Comparison of ENCODE assay signal across 1 cellular context in the genomic region with DNA sequence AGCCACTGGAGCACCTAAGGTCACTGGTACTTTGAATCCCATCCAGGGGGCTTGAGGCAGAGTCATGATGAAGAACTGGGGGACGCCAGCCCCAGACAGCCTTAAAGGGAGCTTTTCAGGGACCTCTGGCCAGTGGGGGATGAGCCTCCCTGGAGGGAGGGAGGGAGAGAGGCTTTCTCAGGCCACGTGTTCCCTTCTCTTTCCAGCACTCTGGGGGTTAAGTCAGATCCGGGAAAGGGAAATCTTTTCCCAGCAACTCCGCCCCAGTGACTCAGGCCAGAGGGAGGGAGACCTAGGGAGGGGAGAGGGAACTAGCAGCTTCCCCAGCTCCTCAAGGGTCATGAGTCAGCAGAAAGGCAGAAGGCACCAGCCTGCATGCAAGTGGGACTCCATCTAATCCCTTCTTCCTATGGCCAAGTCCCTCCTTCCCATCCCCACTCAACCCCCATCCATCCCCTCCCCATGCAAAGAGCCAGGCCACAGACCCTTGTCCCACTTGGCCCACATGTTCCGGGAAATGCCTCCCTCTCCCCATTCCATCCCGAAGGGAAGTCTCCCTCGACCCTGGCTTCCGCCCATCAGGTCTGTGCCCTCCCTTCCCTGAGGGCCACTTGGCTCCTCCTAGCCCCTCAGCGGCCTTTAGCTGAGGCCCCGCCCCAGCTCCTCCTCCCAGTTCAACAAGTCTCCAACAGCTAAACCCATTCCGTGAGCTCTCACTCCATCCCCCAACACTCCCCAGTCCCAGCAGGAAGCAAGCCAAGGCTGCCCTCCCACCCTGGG.
TF ChIP-seq lines count a peak whose summit lies in the region.

No MANE protein-coding gene starts in this region.

TF ChIP-seq in HepG2, 621 proteins besides CTCF, POLR2A, EP300 and RAD21 (continued from another document and continues in another):
- TF ChIP-seq, protein P1, sequence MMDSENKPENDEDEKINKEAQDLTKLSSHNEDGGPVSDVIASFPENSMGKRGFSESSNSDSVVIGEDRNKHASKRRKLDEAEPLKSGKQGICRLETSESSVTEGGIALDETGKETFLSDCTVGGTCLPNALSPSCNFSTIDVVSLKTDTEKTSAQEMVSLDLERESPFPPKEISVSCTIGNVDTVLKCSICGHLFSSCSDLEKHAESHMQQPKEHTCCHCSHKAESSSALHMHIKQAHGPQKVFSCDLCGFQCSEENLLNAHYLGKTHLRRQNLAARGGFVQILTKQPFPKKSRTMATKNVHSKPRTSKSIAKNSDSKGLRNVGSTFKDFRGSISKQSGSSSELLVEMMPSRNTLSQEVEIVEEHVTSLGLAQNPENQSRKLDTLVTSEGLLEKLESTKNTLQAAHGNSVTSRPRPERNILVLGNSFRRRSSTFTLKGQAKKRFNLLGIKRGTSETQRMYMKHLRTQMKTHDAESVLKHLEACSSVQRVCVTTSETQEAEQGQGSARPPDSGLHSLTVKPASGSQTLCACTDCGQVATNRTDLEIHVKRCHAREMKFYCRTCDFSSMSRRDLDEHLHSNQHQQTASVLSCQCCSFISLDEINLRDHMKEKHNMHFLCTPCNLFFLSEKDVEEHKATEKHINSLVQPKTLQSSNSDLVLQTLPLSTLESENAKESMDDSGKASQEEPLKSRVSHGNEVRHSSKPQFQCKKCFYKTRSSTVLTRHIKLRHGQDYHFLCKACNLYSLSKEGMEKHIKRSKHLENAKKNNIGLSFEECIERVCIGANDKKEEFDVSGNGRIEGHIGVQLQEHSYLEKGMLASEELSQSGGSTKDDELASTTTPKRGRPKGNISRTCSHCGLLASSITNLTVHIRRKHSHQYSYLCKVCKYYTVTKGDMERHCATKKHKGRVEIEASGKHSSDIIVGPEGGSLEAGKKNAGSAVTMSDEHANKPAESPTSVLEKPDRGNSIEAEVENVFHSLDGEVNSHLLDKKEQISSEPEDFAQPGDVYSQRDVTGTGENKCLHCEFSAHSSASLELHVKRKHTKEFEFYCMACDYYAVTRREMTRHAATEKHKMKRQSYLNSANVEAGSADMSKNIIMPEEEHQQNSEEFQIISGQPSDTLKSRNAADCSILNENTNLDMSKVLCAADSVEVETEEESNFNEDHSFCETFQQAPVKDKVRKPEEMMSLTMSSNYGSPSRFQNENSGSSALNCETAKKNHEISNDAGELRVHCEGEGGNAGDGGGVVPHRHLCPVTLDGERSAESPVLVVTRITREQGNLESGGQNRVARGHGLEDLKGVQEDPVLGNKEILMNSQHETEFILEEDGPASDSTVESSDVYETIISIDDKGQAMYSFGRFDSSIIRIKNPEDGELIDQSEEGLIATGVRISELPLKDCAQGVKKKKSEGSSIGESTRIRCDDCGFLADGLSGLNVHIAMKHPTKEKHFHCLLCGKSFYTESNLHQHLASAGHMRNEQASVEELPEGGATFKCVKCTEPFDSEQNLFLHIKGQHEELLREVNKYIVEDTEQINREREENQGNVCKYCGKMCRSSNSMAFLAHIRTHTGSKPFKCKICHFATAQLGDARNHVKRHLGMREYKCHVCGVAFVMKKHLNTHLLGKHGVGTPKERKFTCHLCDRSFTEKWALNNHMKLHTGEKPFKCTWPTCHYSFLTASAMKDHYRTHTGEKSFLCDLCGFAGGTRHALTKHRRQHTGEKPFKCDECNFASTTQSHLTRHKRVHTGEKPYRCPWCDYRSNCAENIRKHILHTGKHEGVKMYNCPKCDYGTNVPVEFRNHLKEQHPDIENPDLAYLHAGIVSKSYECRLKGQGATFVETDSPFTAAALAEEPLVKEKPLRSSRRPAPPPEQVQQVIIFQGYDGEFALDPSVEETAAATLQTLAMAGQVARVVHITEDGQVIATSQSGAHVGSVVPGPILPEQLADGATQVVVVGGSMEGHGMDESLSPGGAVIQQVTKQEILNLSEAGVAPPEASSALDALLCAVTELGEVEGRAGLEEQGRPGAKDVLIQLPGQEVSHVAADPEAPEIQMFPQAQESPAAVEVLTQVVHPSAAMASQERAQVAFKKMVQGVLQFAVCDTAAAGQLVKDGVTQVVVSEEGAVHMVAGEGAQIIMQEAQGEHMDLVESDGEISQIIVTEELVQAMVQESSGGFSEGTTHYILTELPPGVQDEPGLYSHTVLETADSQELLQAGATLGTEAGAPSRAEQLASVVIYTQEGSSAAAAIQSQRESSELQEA (CRISPR knock-in tag; IDR thresholded peaks at IDR 0.05; ENCODE audit: not compliant biosample characterization) = no peak
- TF ChIP-seq, protein P2, sequence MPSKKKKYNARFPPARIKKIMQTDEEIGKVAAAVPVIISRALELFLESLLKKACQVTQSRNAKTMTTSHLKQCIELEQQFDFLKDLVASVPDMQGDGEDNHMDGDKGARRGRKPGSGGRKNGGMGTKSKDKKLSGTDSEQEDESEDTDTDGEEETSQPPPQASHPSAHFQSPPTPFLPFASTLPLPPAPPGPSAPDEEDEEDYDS (CRISPR knock-in tag; IDR thresholded peaks at IDR 0.05) = peak; percentile 94
- TF ChIP-seq TCF12 (IDR thresholded peaks at IDR 0.05) (no peak), TCF12 (CRISPR knock-in tag; IDR thresholded peaks at IDR 0.05) (no peak), ZNF251 (CRISPR knock-in tag; IDR thresholded peaks at IDR 0.05) (no peak), ZMYM2 (CRISPR knock-in tag; IDR thresholded peaks at IDR 0.05) (no peak), ZSCAN9 (CRISPR knock-in tag; IDR thresholded peaks at IDR 0.05; ENCODE audit: borderline replicate concordance) (no peak), ZMYM3 (CRISPR knock-in tag; IDR thresholded peaks at IDR 0.05) (no peak), PRPF4 (IDR thresholded peaks at IDR 0.05; ENCODE audit: low read depth, low read length, poor library complexity, severe bottlenecking) (no peak), ZNF775 (CRISPR knock-in tag; IDR thresholded peaks at IDR 0.05; ENCODE audit: borderline replicate concordance) (no peak), PPARG (CRISPR knock-in tag; conservative IDR thresholded peaks at IDR 0.05) (peak; percentile 58; the same call in 1 of the 2 replicates), SMAD9 (CRISPR knock-in tag; IDR thresholded peaks at IDR 0.05) (no peak), NR2F1 (CRISPR knock-in tag; IDR thresholded peaks at IDR 0.05) (0 out of 4 replicates have a peak, but pooled peaks of 1 of the 2 experiments have one; percentile 37), ZNF367 (CRISPR knock-in tag; IDR thresholded peaks at IDR 0.05; ENCODE audit: borderline replicate concordance) (no peak), ZNF614 (CRISPR knock-in tag; IDR thresholded peaks at IDR 0.05; ENCODE audit: borderline replicate concordance) (peak; percentile 44; the same call in 1 of the 2 replicates), ZNF615 (CRISPR knock-in tag; IDR thresholded peaks at IDR 0.05; ENCODE audit: borderline replicate concordance) (peak; percentile 83; the same call in 1 of the 2 replicates), ZNF234 (CRISPR knock-in tag; conservative IDR thresholded peaks at IDR 0.05) (no peak), NCOA2 (CRISPR knock-in tag; IDR thresholded peaks at IDR 0.05) (peak; percentile 78), ZNF781 (CRISPR knock-in tag; IDR thresholded peaks at IDR 0.05; ENCODE audit: borderline replicate concordance, not compliant biosample characterization) (no peak), ZSCAN29 (CRISPR knock-in tag; conservative IDR thresholded peaks at IDR 0.05) (no peak), TBL1XR1 (IDR thresholded peaks at IDR 0.05; ENCODE audit: borderline replicate concordance, low read length, partially characterized antibody) (no peak), ZNF891 (CRISPR knock-in tag; IDR thresholded peaks at IDR 0.05) (no peak), KDM3A (CRISPR knock-in tag; IDR thresholded peaks at IDR 0.05; ENCODE audit: low read depth) (no peak), SCMH1 (CRISPR knock-in tag; IDR thresholded peaks at IDR 0.05; ENCODE audit: borderline replicate concordance) (no peak), CC2D1A (CRISPR knock-in tag; IDR thresholded peaks at IDR 0.05) (0 out of 2 replicates have a peak, but pooled peaks have one; percentile 8), MZF1 (CRISPR knock-in tag; IDR thresholded peaks at IDR 0.05; ENCODE audit: borderline replicate concordance) (0 out of 2 replicates have a peak, but pooled peaks have one; percentile 81), ZNF564 (CRISPR knock-in tag; IDR thresholded peaks at IDR 0.05) (peak; percentile 83; the same call in 1 of the 2 replicates), MBNL3 (CRISPR knock-in tag; conservative IDR thresholded peaks at IDR 0.05) (no peak), ZNF776 (CRISPR knock-in tag; IDR thresholded peaks at IDR 0.05) (no peak), ZNF879 (CRISPR knock-in tag; IDR thresholded peaks at IDR 0.05) (no peak), ZNF180 (CRISPR knock-in tag; IDR thresholded peaks at IDR 0.05; ENCODE audit: borderline replicate concordance, low read depth) (no peak), KDM6A (CRISPR knock-in tag; IDR thresholded peaks at IDR 0.05; ENCODE audit: low read depth) (no peak), RARG (CRISPR knock-in tag; IDR thresholded peaks at IDR 0.05; ENCODE audit: low read depth) (no peak), ZNF292 (CRISPR knock-in tag; IDR thresholded peaks at IDR 0.05; ENCODE audit: borderline replicate concordance, low read depth) (0 out of 2 replicates have a peak, but pooled peaks have one; percentile 33)
- TF ChIP-seq, protein P3, sequence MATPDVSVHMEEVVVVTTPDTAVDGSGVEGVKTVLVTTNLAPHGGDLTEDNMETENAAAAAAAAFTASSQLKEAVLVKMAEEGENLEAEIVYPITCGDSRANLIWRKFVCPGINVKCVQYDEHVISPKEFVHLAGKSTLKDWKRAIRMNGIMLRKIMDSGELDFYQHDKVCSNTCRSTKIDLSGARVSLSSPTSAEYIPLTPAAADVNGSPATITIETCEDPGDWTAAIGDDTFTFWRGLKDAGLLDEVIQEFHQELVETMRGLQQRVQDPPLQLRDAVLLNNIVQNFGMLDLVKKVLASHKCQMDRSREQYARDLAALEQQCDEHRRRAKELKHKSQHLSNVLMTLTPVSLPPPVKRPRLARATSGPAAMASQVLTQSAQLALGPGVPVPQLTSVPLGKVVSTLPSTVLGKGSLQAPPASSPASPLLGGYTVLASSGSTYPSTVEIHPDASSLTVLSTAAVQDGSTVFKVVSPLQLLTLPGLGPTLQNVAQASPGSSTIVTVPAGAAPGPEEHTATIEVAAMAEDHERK (CRISPR knock-in tag; IDR thresholded peaks at IDR 0.05; ENCODE audit: low read depth) = no peak
- TF ChIP-seq, protein P4, sequence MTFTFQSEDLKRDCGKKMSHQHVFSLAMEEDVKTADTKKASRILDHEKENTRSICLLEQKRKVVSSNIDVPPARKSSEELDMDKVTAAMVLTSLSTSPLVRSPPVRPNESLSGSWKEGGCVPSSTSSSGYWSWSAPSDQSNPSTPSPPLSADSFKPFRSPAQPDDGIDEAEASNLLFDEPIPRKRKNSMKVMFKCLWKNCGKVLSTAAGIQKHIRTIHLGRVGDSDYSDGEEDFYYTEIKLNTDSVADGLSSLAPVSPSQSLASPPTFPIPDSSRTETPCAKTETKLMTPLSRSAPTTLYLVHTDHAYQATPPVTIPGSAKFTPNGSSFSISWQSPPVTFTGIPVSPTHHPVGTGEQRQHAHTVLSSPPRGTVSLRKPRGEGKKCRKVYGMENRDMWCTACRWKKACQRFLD (CRISPR knock-in tag; IDR thresholded peaks at IDR 0.05; ENCODE audit: borderline replicate concordance) = no peak
- TF ChIP-seq, protein P5, sequence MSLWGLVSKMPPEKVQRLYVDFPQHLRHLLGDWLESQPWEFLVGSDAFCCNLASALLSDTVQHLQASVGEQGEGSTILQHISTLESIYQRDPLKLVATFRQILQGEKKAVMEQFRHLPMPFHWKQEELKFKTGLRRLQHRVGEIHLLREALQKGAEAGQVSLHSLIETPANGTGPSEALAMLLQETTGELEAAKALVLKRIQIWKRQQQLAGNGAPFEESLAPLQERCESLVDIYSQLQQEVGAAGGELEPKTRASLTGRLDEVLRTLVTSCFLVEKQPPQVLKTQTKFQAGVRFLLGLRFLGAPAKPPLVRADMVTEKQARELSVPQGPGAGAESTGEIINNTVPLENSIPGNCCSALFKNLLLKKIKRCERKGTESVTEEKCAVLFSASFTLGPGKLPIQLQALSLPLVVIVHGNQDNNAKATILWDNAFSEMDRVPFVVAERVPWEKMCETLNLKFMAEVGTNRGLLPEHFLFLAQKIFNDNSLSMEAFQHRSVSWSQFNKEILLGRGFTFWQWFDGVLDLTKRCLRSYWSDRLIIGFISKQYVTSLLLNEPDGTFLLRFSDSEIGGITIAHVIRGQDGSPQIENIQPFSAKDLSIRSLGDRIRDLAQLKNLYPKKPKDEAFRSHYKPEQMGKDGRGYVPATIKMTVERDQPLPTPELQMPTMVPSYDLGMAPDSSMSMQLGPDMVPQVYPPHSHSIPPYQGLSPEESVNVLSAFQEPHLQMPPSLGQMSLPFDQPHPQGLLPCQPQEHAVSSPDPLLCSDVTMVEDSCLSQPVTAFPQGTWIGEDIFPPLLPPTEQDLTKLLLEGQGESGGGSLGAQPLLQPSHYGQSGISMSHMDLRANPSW (CRISPR knock-in tag; IDR thresholded peaks at IDR 0.05; ENCODE audit: borderline replicate concordance) = no peak
- TF ChIP-seq, protein P6, sequence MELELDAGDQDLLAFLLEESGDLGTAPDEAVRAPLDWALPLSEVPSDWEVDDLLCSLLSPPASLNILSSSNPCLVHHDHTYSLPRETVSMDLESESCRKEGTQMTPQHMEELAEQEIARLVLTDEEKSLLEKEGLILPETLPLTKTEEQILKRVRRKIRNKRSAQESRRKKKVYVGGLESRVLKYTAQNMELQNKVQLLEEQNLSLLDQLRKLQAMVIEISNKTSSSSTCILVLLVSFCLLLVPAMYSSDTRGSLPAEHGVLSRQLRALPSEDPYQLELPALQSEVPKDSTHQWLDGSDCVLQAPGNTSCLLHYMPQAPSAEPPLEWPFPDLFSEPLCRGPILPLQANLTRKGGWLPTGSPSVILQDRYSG (CRISPR knock-in tag; IDR thresholded peaks at IDR 0.05) = no peak
- TF ChIP-seq, protein P7, sequence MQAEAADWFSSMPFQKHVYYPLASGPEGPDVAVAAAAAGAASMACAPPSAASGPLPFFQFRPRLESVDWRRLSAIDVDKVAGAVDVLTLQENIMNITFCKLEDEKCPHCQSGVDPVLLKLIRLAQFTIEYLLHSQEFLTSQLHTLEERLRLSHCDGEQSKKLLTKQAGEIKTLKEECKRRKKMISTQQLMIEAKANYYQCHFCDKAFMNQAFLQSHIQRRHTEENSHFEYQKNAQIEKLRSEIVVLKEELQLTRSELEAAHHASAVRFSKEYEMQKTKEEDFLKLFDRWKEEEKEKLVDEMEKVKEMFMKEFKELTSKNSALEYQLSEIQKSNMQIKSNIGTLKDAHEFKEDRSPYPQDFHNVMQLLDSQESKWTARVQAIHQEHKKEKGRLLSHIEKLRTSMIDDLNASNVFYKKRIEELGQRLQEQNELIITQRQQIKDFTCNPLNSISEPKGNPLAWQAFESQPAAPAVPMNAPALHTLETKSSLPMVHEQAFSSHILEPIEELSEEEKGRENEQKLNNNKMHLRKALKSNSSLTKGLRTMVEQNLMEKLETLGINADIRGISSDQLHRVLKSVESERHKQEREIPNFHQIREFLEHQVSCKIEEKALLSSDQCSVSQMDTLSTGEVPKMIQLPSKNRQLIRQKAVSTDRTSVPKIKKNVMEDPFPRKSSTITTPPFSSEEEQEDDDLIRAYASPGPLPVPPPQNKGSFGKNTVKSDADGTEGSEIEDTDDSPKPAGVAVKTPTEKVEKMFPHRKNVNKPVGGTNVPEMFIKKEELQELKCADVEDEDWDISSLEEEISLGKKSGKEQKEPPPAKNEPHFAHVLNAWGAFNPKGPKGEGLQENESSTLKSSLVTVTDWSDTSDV (CRISPR knock-in tag; IDR thresholded peaks at IDR 0.05) = no peak
- TF ChIP-seq, protein P8, sequence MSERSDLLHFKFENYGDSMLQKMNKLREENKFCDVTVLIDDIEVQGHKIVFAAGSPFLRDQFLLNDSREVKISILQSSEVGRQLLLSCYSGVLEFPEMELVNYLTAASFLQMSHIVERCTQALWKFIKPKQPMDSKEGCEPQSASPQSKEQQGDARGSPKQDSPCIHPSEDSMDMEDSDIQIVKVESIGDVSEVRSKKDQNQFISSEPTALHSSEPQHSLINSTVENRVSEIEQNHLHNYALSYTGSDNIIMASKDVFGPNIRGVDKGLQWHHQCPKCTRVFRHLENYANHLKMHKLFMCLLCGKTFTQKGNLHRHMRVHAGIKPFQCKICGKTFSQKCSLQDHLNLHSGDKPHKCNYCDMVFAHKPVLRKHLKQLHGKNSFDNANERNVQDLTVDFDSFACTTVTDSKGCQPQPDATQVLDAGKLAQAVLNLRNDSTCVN (CRISPR knock-in tag; IDR thresholded peaks at IDR 0.05; ENCODE audit: borderline replicate concordance) = 0 out of 2 replicates have a peak, but pooled peaks have one; percentile 21
